Comparison of ENCODE assay signal across 13 cellular contexts in genomic region chr2:12177995-12178760, GRCh38.
DNase-seq lines count a peak whose midpoint lies in the region; ATAC-seq and FAIRE-seq lines count a peak whose summit lies in the region.
"Had no signal": no experiment of that assay in that cellular context is flagged by ENCODE, and none has a peak within 500 bp of the region (broad histone marks: within the 10 kb centered on the region; RNA-seq: fewer than 3 reads in every experiment).

No MANE protein-coding gene starts in this region.

- no peak overlapping the region for H4K5ac ChIP-seq in mesendoderm (ENCODE audit: low read length)

- H3K56ac ChIP-seq in mesendoderm (ENCODE audit: low read length), result no peak overlapping the region

- no peak overlapping the region for H3K4ac ChIP-seq in mesendoderm (ENCODE audit: low read depth, low read length)

- peaks cover 16% of the 10 kb centered on the region for H3K4me1 ChIP-seq in CD4-positive, CD25-positive, alpha-beta regulatory T cell (ENCODE audit: control insufficient read depth, insufficient read depth, low read length, poor library complexity, severe bottlenecking)
- H3K4me1 ChIP-seq in mesendoderm (ENCODE audit: control insufficient read depth, low read depth, low read length), result no peaks in the 10 kb centered on the region

- no peak for DNase-seq in CD4-positive, CD25-positive, alpha-beta regulatory T cell
- DNase-seq in T-cell, result no peak
- no peak for DNase-seq in mesendoderm
- DNase-seq in NCI-H226, result no peak
- DNase-seq in GM19239 (ENCODE audit: insufficient read length, low spot score), result no peak
- no peak for DNase-seq in MV-4-11 (lab: John Stamatoyannopoulos, UW)
- no peak for DNase-seq in NCI-H1417 (lab: John Stamatoyannopoulos, UW)
- DNase-seq: activated effector memory CD4-positive, alpha-beta T cell treated with Interleukin-2 at 50 U/mL for 16 hours; cerebellar nuclear complex; GF-D8; NCI-H345 had no signal

- no peaks in the 10 kb centered on the region for H3K36me3 Mint-ChIP-seq in CD4-positive, CD25-positive, alpha-beta regulatory T cell
- no peaks in the 10 kb centered on the region for H3K36me3 Mint-ChIP-seq in T-cell

- H2AK5ac ChIP-seq in mesendoderm (ENCODE audit: low read length), result no peak overlapping the region

- peaks cover under 1% of the 10 kb centered on the region for H3K27me3 ChIP-seq in CD4-positive, CD25-positive, alpha-beta regulatory T cell (ENCODE audit: control insufficient read depth, insufficient read depth, low read length)
- H3K27me3 ChIP-seq in mesendoderm (ENCODE audit: insufficient read depth, low read length, poor library complexity), result no peaks in the 10 kb centered on the region
- H3K27me3 ChIP-seq: BE2C had no signal

- H3K79me2 ChIP-seq in mesendoderm (ENCODE audit: control insufficient read depth, insufficient read depth, low read length), result no peaks in the 10 kb centered on the region

- no peak overlapping the region for H2BK120ac ChIP-seq in mesendoderm (ENCODE audit: low read depth, low read length)

- no peak overlapping the region for H3K23ac ChIP-seq in mesendoderm (ENCODE audit: low read length)

- H3K79me1 ChIP-seq in mesendoderm (ENCODE audit: low read length), result no peaks in the 10 kb centered on the region

- no peak overlapping the region for H3K4me3 ChIP-seq in CD4-positive, CD25-positive, alpha-beta regulatory T cell (ENCODE audit: low read depth, low read length)
- H3K4me3 ChIP-seq in mesendoderm (ENCODE audit: low read length), result no peak overlapping the region

- H3K9me3 ChIP-seq in CD4-positive, CD25-positive, alpha-beta regulatory T cell (ENCODE audit: control insufficient read depth in 2 of 2, low read length in 2 of 2), result no peaks in the 10 kb centered on the region
- H3K9me3 ChIP-seq: BE2C had no signal

- no peaks in the 10 kb centered on the region for H3K9me3 Mint-ChIP-seq in CD4-positive, CD25-positive, alpha-beta regulatory T cell
- no peaks in the 10 kb centered on the region for H3K9me3 Mint-ChIP-seq in T-cell

- H3K4me2 ChIP-seq in mesendoderm (ENCODE audit: low read length), result no peak overlapping the region

- peak overlapping the region; percentile 40 for H3K18ac ChIP-seq in mesendoderm (ENCODE audit: low read length)

- POLR2A ChIA-PET in T-cell (lab: Charles Lee), result interaction anchor here in 1 of 2 donors (1.4 kb wide), 1 partner anchor 9 kb away, joined by 3 read pairs; no protein-coding TSS in a partner anchor

- H3K27ac Mint-ChIP-seq in CD4-positive, CD25-positive, alpha-beta regulatory T cell, result peak overlapping the region; percentile 39 to 59 (median 42)
- H3K27ac Mint-ChIP-seq in T-cell, result peak overlapping the region; percentile 83 to 88

- no peak overlapping the region for H3K27ac ChIP-seq in CD4-positive, CD25-positive, alpha-beta regulatory T cell (ENCODE audit: insufficient read depth, low read length, poor library complexity, severe bottlenecking)
- H3K27ac ChIP-seq in mesendoderm (ENCODE audit: low read depth, low read length), result no peak overlapping the region

- H3K9ac ChIP-seq in mesendoderm (ENCODE audit: low read length), result no peak overlapping the region

- CTCF ChIA-PET in T-cell (lab: Charles Lee), result interaction anchor here in 1 of 2 donors (0.6 kb wide), 2 partner anchors 52 to 89 kb away, joined by 3 read pairs; no protein-coding TSS in a partner anchor

- H2BK5ac ChIP-seq in mesendoderm (ENCODE audit: low read length), result no peak overlapping the region

- no peak overlapping the region for H2BK15ac ChIP-seq in mesendoderm (replicated peaks; ENCODE audit: low read depth)

- H3K27me3 Mint-ChIP-seq in CD4-positive, CD25-positive, alpha-beta regulatory T cell, result no peaks in the 10 kb centered on the region
- no peaks in the 10 kb centered on the region for H3K27me3 Mint-ChIP-seq in T-cell

- H3K4me1 Mint-ChIP-seq in CD4-positive, CD25-positive, alpha-beta regulatory T cell, result peaks cover 6 to 34% (median 17%) of the 10 kb centered on the region in 4 donors
- H3K4me1 Mint-ChIP-seq in T-cell, result peaks cover 38 to 62% (median 46%) of the 10 kb centered on the region in 3 donors

- no peak for ATAC-seq in CD4-positive, CD25-positive, alpha-beta regulatory T cell (ENCODE audit: low read depth in 2 of 2)
- ATAC-seq in GM19397 (IDR thresholded peaks at IDR 0.05; ENCODE audit: unreplicated experiment) (peak; percentile 5), T-cell (replicated peaks in 1 of 4) (peak in 1 of 4 experiments; percentile 61)

- H3K36me3 ChIP-seq in CD4-positive, CD25-positive, alpha-beta regulatory T cell (ENCODE audit: control insufficient read depth, insufficient read depth, low read length), result no peaks in the 10 kb centered on the region
- H3K36me3 ChIP-seq in mesendoderm (ENCODE audit: control insufficient read depth, insufficient read depth, low read length), result no peaks in the 10 kb centered on the region
- H3K36me3 ChIP-seq: BE2C had no signal

- peak overlapping the region in 1 of 4 donors; percentile 56 for H3K4me3 Mint-ChIP-seq in CD4-positive, CD25-positive, alpha-beta regulatory T cell
- peak overlapping the region in 2 of 3 donors; percentile 34 to 62 for H3K4me3 Mint-ChIP-seq in T-cell

- H4K8ac ChIP-seq in mesendoderm (ENCODE audit: low read depth, low read length), result no peak overlapping the region

- no peak for FAIRE-seq in GM19239 (lab: Jason Lieb, UNC)

- no CpG with 5 or more reads among the region's 4 CpGs for WGBS in mesendoderm (ENCODE audit: extremely low coverage, insufficient coverage, low lambda C conversion rate)
